ENCODE assay signal across 9 cellular contexts in genomic region chr12:70241845-70242244, GRCh38. TPM values are rescaled to one million over a fixed set of nuclear protein-coding genes. Genes with fewer than 3 reads are reported as not detected.
DNase-seq lines count a peak whose midpoint lies in the region; ATAC-seq, FAIRE-seq and TF ChIP-seq lines count a peak whose summit lies in the region.
"Had no signal": no experiment of that assay in that cellular context is flagged by ENCODE, and none has a peak within 500 bp of the region (broad histone marks: within the 10 kb centered on the region; RNA-seq: fewer than 3 reads in every experiment).

No MANE protein-coding gene starts in this region.

- H3K4me3 ChIP-seq in HCT116 (replicated peaks in 1 of 2; ENCODE audit: low read depth in 1 of 2, low read length in 2 of 2) (peak overlapping the region; percentile 78 to 81), SU-DHL-6 (ENCODE audit: insufficient read depth, low read length, poor library complexity, severe bottlenecking) (peak overlapping the region; percentile 69), esophagus squamous epithelium (peak overlapping the region; percentile 61 to 99 (median 92)), gastrocnemius medialis (peak overlapping the region; percentile 70 to 95 (median 82))

- no peaks in the 10 kb centered on the region for H3F3A ChIP-seq in SU-DHL-6 (ENCODE audit: insufficient read depth)

- FAIRE-seq in GM12892 (lab: Jason Lieb, UNC) = no peak

- no peak for TF ChIP-seq RAD21 in HCT116 (IDR thresholded peaks at IDR 0.05; ENCODE audit: low read depth)

- no peak for TF ChIP-seq CTCF in HCT116 (IDR thresholded peaks at IDR 0.05 in 2 of 3, conservative IDR thresholded peaks at IDR 0.05 in 1 of 3; ENCODE audit: borderline replicate concordance in 1 of 3, insufficient read depth in 1 of 3, low read depth in 2 of 3, low read length in 2 of 3)
- no peak for TF ChIP-seq CTCF in SU-DHL-6 (IDR thresholded peaks at IDR 0.05; ENCODE audit: insufficient read depth, low read length, poor library complexity, severe bottlenecking)
- TF ChIP-seq CTCF in esophagus squamous epithelium (IDR thresholded peaks at IDR 0.05) = no peak
- no peak for TF ChIP-seq CTCF in gastrocnemius medialis (IDR thresholded peaks at IDR 0.05 in 4 of 5, conservative IDR thresholded peaks at IDR 0.05 in 1 of 5)

- 35 to 43% methylated on average over 2 of the region's 2 CpGs for WGBS in esophagus squamous epithelium, 2 donors

- RAD21 ChIA-PET in HCT116 (lab: Charles Lee; ENCODE audit: low non-redundant PET in 1 of 2, low total read pairs in 2 of 2, uncharacterized antibody in 2 of 2, unreplicated experiment in 2 of 2) = no interaction called here

- in situ Hi-C loops in gastrocnemius medialis (cut with MboI; ENCODE audit: low sequenced_read_pairs in 4 of 4) = no loop called here

- peaks cover 19% of the 10 kb centered on the region for H4K20me1 ChIP-seq in HCT116 (ENCODE audit: insufficient read depth)
- peaks cover 24% of the 10 kb centered on the region for H4K20me1 ChIP-seq in SU-DHL-6 (ENCODE audit: low read depth, low read length)

- H3K27me3 ChIP-seq in HCT116 (ENCODE audit: insufficient read depth, low read length) (no peaks in the 10 kb centered on the region), SU-DHL-6 (ENCODE audit: low read length) (no peaks in the 10 kb centered on the region), esophagus squamous epithelium (no peaks in the 10 kb centered on the region), gastrocnemius medialis (no peaks in the 10 kb centered on the region)

- no TSS peak for BruUV-seq in HCT116 (replicated peaks; lab: Mats Ljungman, UMichigan)

- H3K4me2 ChIP-seq in HCT116 (ENCODE audit: low read length) (peak overlapping the region; percentile 88), SU-DHL-6 (ENCODE audit: low read depth, low read length, poor library complexity, severe bottlenecking) (peak overlapping the region; percentile 97)

- peak overlapping the region; percentile 83 for H3K9ac ChIP-seq in HCT116 (ENCODE audit: low read length)
- peak overlapping the region; percentile 84 for H3K9ac ChIP-seq in SU-DHL-6 (ENCODE audit: low read length)

- H3K27ac ChIP-seq in HCT116 (ENCODE audit: low read depth, low read length) = peak overlapping the region; percentile 96; the same call in 1 of the 2 replicates
- peak overlapping the region; percentile 84; the same call in 1 of the 2 replicates for H3K27ac ChIP-seq in SU-DHL-6 (ENCODE audit: low read depth, low read length)
- H3K27ac ChIP-seq in esophagus squamous epithelium = peak overlapping the region in 3 of 4 donors; percentile 96 to 98 (median 98)
- peak overlapping the region; percentile 92 to 99 (median 98) for H3K27ac ChIP-seq in gastrocnemius medialis

- H3K4me1 ChIP-seq in HCT116 (ENCODE audit: control insufficient read depth in 1 of 2, insufficient read depth in 2 of 2, low read length in 2 of 2) (peaks cover 3 to 16% of the 10 kb centered on the region in 2 experiments; a peak in 3 of 4 replicates), esophagus squamous epithelium (peaks cover 0 to 49% (median 14%) of the 10 kb centered on the region in 3 donors), gastrocnemius medialis (peaks cover 32 to 34% of the 10 kb centered on the region in 2 donors)

- H3K9me2 ChIP-seq in HCT116 (ENCODE audit: insufficient read depth) = no peaks in the 10 kb centered on the region
- H3K9me2 ChIP-seq in SU-DHL-6 (replicated peaks; ENCODE audit: insufficient read depth, low read length) = no peaks in the 10 kb centered on the region

- no peaks in the 10 kb centered on the region for H3K9me3 ChIP-seq in HCT116 (ENCODE audit: control insufficient read depth in 1 of 2, insufficient read depth in 1 of 2, low read depth in 1 of 2, low read length in 2 of 2)
- no peaks in the 10 kb centered on the region for H3K9me3 ChIP-seq in SU-DHL-6 (ENCODE audit: insufficient read depth, low read length)
- no peaks in the 10 kb centered on the region for H3K9me3 ChIP-seq in esophagus squamous epithelium
- H3K9me3 ChIP-seq in gastrocnemius medialis = no peaks in the 10 kb centered on the region

- CTCF ChIA-PET in HCT116 (lab: Charles Lee) = no interaction called here

- no peak overlapping the region for H2AFZ ChIP-seq in HCT116 (ENCODE audit: low read depth, low read length, poor library complexity, severe bottlenecking)
- no peak overlapping the region for H2AFZ ChIP-seq in SU-DHL-6 (ENCODE audit: low read depth, low read length, severe bottlenecking)

- H3K36me3 ChIP-seq in HCT116 (ENCODE audit: control insufficient read depth in 1 of 2, insufficient read depth in 2 of 2, low read length in 2 of 2) = 0 out of 4 replicates have a peak, but pooled peaks cover 0 to 2% of the 10 kb centered on the region in 2 experiments
- peaks cover 10% of the 10 kb centered on the region; the same call in 1 of the 2 replicates for H3K36me3 ChIP-seq in SU-DHL-6 (ENCODE audit: low read length)
- peaks cover 0 to 37% (median 3%) of the 10 kb centered on the region in 3 donors for H3K36me3 ChIP-seq in esophagus squamous epithelium
- H3K36me3 ChIP-seq in gastrocnemius medialis = peaks cover 0 to 29% of the 10 kb centered on the region in 2 donors

- ATAC-seq in HCT116 (no peak), gastrocnemius medialis (no peak), HG03469 (IDR thresholded peaks at IDR 0.05; ENCODE audit: unreplicated experiment) (no peak)

- POLR2A ChIA-PET in HCT116 (lab: Charles Lee) = no interaction called here

- intact Hi-C loops in HCT116 (cut with micrococcal nuclease) = loop anchor here (2.0 to 5.0 kb wide), 3 partner anchors 125 to 335 kb away; partner anchors contain the start of gene KCNMB4
- intact Hi-C loops in esophagus squamous epithelium (cut with DNase I) = no loop called here
- intact Hi-C loops in gastrocnemius medialis (cut with DNase I; ENCODE audit: low total_unique reads) = loop anchor here (5.0 to 10.0 kb wide), 4 partner anchors 73 to 1603 kb away; partner anchors contain the start of genes KCNMB4 and RAB3IP

- TF ChIP-seq POLR2A in HCT116 (IDR thresholded peaks at IDR 0.05; ENCODE audit: borderline replicate concordance, extremely low read depth, insufficient read depth, insufficient read length) = no peak
- no peak for TF ChIP-seq POLR2A in esophagus squamous epithelium (IDR thresholded peaks at IDR 0.05)
- no peak for TF ChIP-seq POLR2A in gastrocnemius medialis (IDR thresholded peaks at IDR 0.05)
- no peak for TF ChIP-seq POLR2A in GM12892 (IDR thresholded peaks at IDR 0.05; ENCODE audit: low read depth, low read length)

- DNase-seq in HCT116 (ENCODE audit: low read depth, low spot score) (no peak), esophagus squamous epithelium (lab: John Stamatoyannopoulos, UW) (no peak), gastrocnemius medialis (no peak), GM12892 (ENCODE audit: insufficient read length) (no peak), NCI-H1417 treated with DMSO at 0.1 percent for 48 hours (lab: John Stamatoyannopoulos, UW) (no peak)
- DNase-seq in stimulated activated naive CD4-positive, alpha-beta T cell (lab: John Stamatoyannopoulos, UW) = no peak
- DNase-seq: NCI-H82 had no signal

- H3K79me2 ChIP-seq in HCT116 (ENCODE audit: insufficient read depth, low read length) (peaks cover 44% of the 10 kb centered on the region), SU-DHL-6 (ENCODE audit: insufficient read depth, low read length) (peaks cover 64% of the 10 kb centered on the region)

TF ChIP-seq in HCT116, 20 proteins besides CTCF, POLR2A, EP300 and RAD21 (continues in another document):
- no peak for TF ChIP-seq POLR2AphosphoS5 (IDR thresholded peaks at IDR 0.05; ENCODE audit: low read depth, low read length)
- TF ChIP-seq, protein P1, sequence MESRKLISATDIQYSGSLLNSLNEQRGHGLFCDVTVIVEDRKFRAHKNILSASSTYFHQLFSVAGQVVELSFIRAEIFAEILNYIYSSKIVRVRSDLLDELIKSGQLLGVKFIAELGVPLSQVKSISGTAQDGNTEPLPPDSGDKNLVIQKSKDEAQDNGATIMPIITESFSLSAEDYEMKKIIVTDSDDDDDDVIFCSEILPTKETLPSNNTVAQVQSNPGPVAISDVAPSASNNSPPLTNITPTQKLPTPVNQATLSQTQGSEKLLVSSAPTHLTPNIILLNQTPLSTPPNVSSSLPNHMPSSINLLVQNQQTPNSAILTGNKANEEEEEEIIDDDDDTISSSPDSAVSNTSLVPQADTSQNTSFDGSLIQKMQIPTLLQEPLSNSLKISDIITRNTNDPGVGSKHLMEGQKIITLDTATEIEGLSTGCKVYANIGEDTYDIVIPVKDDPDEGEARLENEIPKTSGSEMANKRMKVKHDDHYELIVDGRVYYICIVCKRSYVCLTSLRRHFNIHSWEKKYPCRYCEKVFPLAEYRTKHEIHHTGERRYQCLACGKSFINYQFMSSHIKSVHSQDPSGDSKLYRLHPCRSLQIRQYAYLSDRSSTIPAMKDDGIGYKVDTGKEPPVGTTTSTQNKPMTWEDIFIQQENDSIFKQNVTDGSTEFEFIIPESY (IDR thresholded peaks at IDR 0.05; ENCODE audit: extremely low read depth, insufficient replicate concordance, low read length) = no peak
- no peak for TF ChIP-seq EZH2 (IDR thresholded peaks at IDR 0.05)
- no peak for TF ChIP-seq REST (IDR thresholded peaks at IDR 0.05; ENCODE audit: low read depth)

RNA-seq across cellular contexts. Expression of gene CNOT2, which starts 1.4 kb away (rescaled TPM):
- total RNA-seq in HCT116 (2021; ENCODE audit: unreplicated experiment) = 58.7 TPM
- polyA plus RNA-seq in HCT116 (2012) = 72.5 and 76.0 TPM in 2 replicates
- total RNA-seq in esophagus squamous epithelium = 100 to 1,000 TPM in 1 of 4 donors, 10 to 100 TPM in 3; 77.0 to 138 (median 90.1) TPM
- 100 to 1,000 TPM in 1 of 4 donors, 10 to 100 TPM in 3; 64.1 to 107 (median 71.6) TPM for total RNA-seq in gastrocnemius medialis
- 48.6 TPM for polyA plus RNA-seq in GM12892 (2012; ENCODE audit: missing spikeins)
